ENCODE assay signal across 23 cellular contexts in genomic region chr16:54780266-54780665, GRCh38.
"Had no signal": no experiment of that assay in that cellular context is flagged by ENCODE, and none has a peak within 500 bp of the region (broad histone marks: within the 10 kb centered on the region; RNA-seq: fewer than 3 reads in every experiment).

No MANE protein-coding gene starts in this region.

- H3K27ac ChIP-seq: lower lobe of right lung, neural progenitor cell, parathyroid adenoma, prostate gland, right atrium auricular region, spleen, suprapubic skin, transverse colon, upper lobe of right lung, uterus had no signal

- H3K4me1 ChIP-seq: lower lobe of right lung, neural progenitor cell, parathyroid adenoma, prostate gland, right atrium auricular region, spleen, suprapubic skin, transverse colon, upper lobe of right lung, uterus had no signal

- H3K9ac ChIP-seq: neural progenitor cell, parathyroid adenoma had no signal

- DNase-seq: cerebellar nuclear complex; cortex of kidney; effector memory CD8-positive, alpha-beta T cell; foreskin fibroblast; head of caudate nucleus; left ventricle myocardium superior; lower lobe of right lung; naive B cell; spleen; stimulated activated CD4-positive, alpha-beta T cell treated with anti-CD3 and anti-CD28 coated beads, Interleukin-4, amount 100 ng/mL, for 4 hours; stimulated activated naive B cell treated with anti-CD40 and anti-IgM and Interleukin-4, amounts not matched to agents 10 μg/mL and 1 μg/mL and 100 μg/mL, for 72 hours; transverse colon; upper lobe of right lung; uterus had no signal

- H2AFZ ChIP-seq: neural progenitor cell, parathyroid adenoma had no signal

- H3K4me2 ChIP-seq: neural progenitor cell had no signal

- H3K27me3 Mint-ChIP-seq: effector memory CD8-positive, alpha-beta T cell had no signal

- H3K4me3 Mint-ChIP-seq: effector memory CD8-positive, alpha-beta T cell; memory B cell; naive B cell; natural killer cell treated with Interleukin-12 subunit alpha and Interleukin-12 subunit beta and Interleukin-15 and Interleukin-18, amount 100 ng/mL, for 72 hours; neural progenitor cell; stimulated activated naive B cell treated with anti-CD40 and anti-IgM and Interleukin-4, amounts not matched to agents 10 μg/mL and 1 μg/mL and 100 μg/mL, for 72 hours; stimulated activated naive CD8-positive, alpha-beta T cell treated with anti-CD3 and anti-CD28 coated beads, Interleukin-15, Interleukin-2, amounts not matched to agents 100 ng/mL and 50 ng/mL, for 24 hours had no signal

- H3K4me1 Mint-ChIP-seq: memory B cell; naive B cell; neural progenitor cell; stimulated activated naive B cell treated with anti-CD40 and anti-IgM and Interleukin-4, amounts not matched to agents 10 μg/mL and 1 μg/mL and 100 μg/mL, for 72 hours had no signal

- H3K4me3 ChIP-seq: lower lobe of right lung, neural progenitor cell, prostate gland, right atrium auricular region, spleen, suprapubic skin, transverse colon, upper lobe of right lung, uterus had no signal

- H3K27me3 ChIP-seq: neural progenitor cell, right atrium auricular region, spleen, suprapubic skin, transverse colon, upper lobe of right lung, uterus had no signal

- H3K36me3 Mint-ChIP-seq: memory B cell; naive B cell; natural killer cell treated with Interleukin-12 subunit alpha and Interleukin-12 subunit beta and Interleukin-15 and Interleukin-18, amount 100 ng/mL, for 72 hours; neural progenitor cell; stimulated activated naive B cell treated with anti-CD40 and anti-IgM and Interleukin-4, amounts not matched to agents 10 μg/mL and 1 μg/mL and 100 μg/mL, for 72 hours had no signal

- H3K36me3 ChIP-seq: lower lobe of right lung, neural progenitor cell, prostate gland, right atrium auricular region, spleen, suprapubic skin, transverse colon, upper lobe of right lung, uterus had no signal

- H3K27ac Mint-ChIP-seq: effector memory CD8-positive, alpha-beta T cell; memory B cell; naive B cell; natural killer cell treated with Interleukin-12 subunit alpha and Interleukin-12 subunit beta and Interleukin-15 and Interleukin-18, amount 100 ng/mL, for 72 hours; neural progenitor cell; stimulated activated naive B cell treated with anti-CD40 and anti-IgM and Interleukin-4, amounts not matched to agents 10 μg/mL and 1 μg/mL and 100 μg/mL, for 72 hours; stimulated activated naive CD8-positive, alpha-beta T cell treated with anti-CD3 and anti-CD28 coated beads, Interleukin-15, Interleukin-2, amounts not matched to agents 100 ng/mL and 50 ng/mL, for 24 hours had no signal

- H3K9me3 ChIP-seq: lower lobe of right lung, prostate gland, right atrium auricular region, spleen, suprapubic skin, transverse colon, upper lobe of right lung, uterus had no signal

- H3K79me2 ChIP-seq: parathyroid adenoma had no signal

- H3K9me3 Mint-ChIP-seq: natural killer cell treated with Interleukin-12 subunit alpha and Interleukin-12 subunit beta and Interleukin-15 and Interleukin-18, amount 100 ng/mL, for 72 hours had no signal

- ATAC-seq: effector memory CD8-positive, alpha-beta T cell; left ventricle myocardium superior; lower lobe of right lung; natural killer cell treated with Interleukin-12 subunit alpha and Interleukin-12 subunit beta and Interleukin-15 and Interleukin-18, amount 100 ng/mL, for 72 hours; sciatic nerve; stimulated activated naive B cell treated with anti-CD40 and anti-IgM and Interleukin-4, amounts not matched to agents 10 μg/mL and 1 μg/mL and 100 μg/mL, for 72 hours; upper lobe of right lung had no signal
